ENCODE assay signal across 11 cellular contexts in genomic region chr11:74754507-74755255, GRCh38. TPM values are rescaled to one million over a fixed set of nuclear protein-coding genes. Genes with fewer than 3 reads are reported as not detected.
DNase-seq lines count a peak whose midpoint lies in the region; FAIRE-seq and TF ChIP-seq lines count a peak whose summit lies in the region.
"Had no signal": no experiment of that assay in that cellular context is flagged by ENCODE, and none has a peak within 500 bp of the region (broad histone marks: within the 10 kb centered on the region; RNA-seq: fewer than 3 reads in every experiment).

No MANE protein-coding gene starts in this region.

- DNase-seq in GM12892 (ENCODE audit: insufficient read length) (no peak), NCI-H1048 (lab: John Stamatoyannopoulos, UW) (peak; percentile 69), epithelial cell of esophagus (ENCODE audit: low read depth) (peak; percentile 91), retinal pigment epithelial cell (ENCODE audit: low read depth) (peak; percentile 94), WERI-Rb-1 (no peak), HUDEP-2 (lab: John Stamatoyannopoulos, UW; ENCODE audit: unreplicated experiment in 76 of 76) (no peak)
- no peak for DNase-seq in activated T-helper 1 cell treated with anti-CD3 and anti-CD28 coated beads, Interleukin-12 subunit alpha, Interleukin-12 subunit beta, Interleukin-2, Interleukin-4 antibody, amounts not matched to agents 30 ng/mL and 10 ng/mL and 1 ng/mL, durations not matched to agents 14 hours and 24 hours and 36 hours (ENCODE audit: low spot score)
- no peak for DNase-seq in central memory CD4-positive, alpha-beta T cell
- DNase-seq: NCI-H187 had no signal

- no peak overlapping the region for H3K27ac ChIP-seq in WERI-Rb-1
- H3K27ac ChIP-seq: esophagus muscularis mucosa, VCaP had no signal

- no peaks in the 10 kb centered on the region for H3K27me3 Mint-ChIP-seq in activated T-helper 1 cell treated with anti-CD3 and anti-CD28 coated beads, Interleukin-12 subunit alpha, Interleukin-12 subunit beta, Interleukin-2, Interleukin-4 antibody, amounts not matched to agents 30 ng/mL and 10 ng/mL and 1 ng/mL, durations not matched to agents 14 hours and 24 hours and 36 hours (ENCODE audit: insufficient read depth)

- H3K4me3 Mint-ChIP-seq in activated T-helper 1 cell treated with anti-CD3 and anti-CD28 coated beads, Interleukin-12 subunit alpha, Interleukin-12 subunit beta, Interleukin-2, Interleukin-4 antibody, amounts not matched to agents 30 ng/mL and 10 ng/mL and 1 ng/mL, durations not matched to agents 14 hours and 24 hours and 36 hours, result no peak overlapping the region

- no peak overlapping the region for H3K27ac Mint-ChIP-seq in activated T-helper 1 cell treated with anti-CD3 and anti-CD28 coated beads, Interleukin-12 subunit alpha, Interleukin-12 subunit beta, Interleukin-2, Interleukin-4 antibody, amounts not matched to agents 30 ng/mL and 10 ng/mL and 1 ng/mL, durations not matched to agents 14 hours and 24 hours and 36 hours

- no peak overlapping the region for H3K4me3 ChIP-seq in epithelial cell of esophagus (ENCODE audit: low read length)
- H3K4me3 ChIP-seq in retinal pigment epithelial cell (ENCODE audit: low read length), result peak overlapping the region; percentile 13
- no peak overlapping the region for H3K4me3 ChIP-seq in WERI-Rb-1 (ENCODE audit: low read depth, low read length)
- H3K4me3 ChIP-seq: esophagus muscularis mucosa had no signal

- TF ChIP-seq CTCF in epithelial cell of esophagus (IDR thresholded peaks at IDR 0.05; ENCODE audit: insufficient read depth, low read depth, low read length, missing control alignments) (no peak), retinal pigment epithelial cell (conservative IDR thresholded peaks at IDR 0.05; ENCODE audit: low read depth, low read length) (no peak), WERI-Rb-1 (IDR thresholded peaks at IDR 0.05; ENCODE audit: low read depth, low read length) (no peak)

- intact Hi-C loops in activated T-helper 1 cell treated with anti-CD3 and anti-CD28 coated beads, Interleukin-12 subunit alpha, Interleukin-12 subunit beta, Interleukin-2, Interleukin-4 antibody, amounts not matched to agents 30 ng/mL and 10 ng/mL and 1 ng/mL, durations not matched to agents 14 hours and 24 hours and 36 hours (cut with micrococcal nuclease), result no loop called here

- TF ChIP-seq POLR2A in GM12892 (IDR thresholded peaks at IDR 0.05; ENCODE audit: low read depth, low read length), result no peak; the same call in 1 of the 2 replicates

- peak; percentile 61 for FAIRE-seq in GM12892 (lab: Jason Lieb, UNC)

- peaks cover 2% of the 10 kb centered on the region; the same call in 1 of the 2 replicates for H3K36me3 ChIP-seq in WERI-Rb-1
- H3K36me3 ChIP-seq: esophagus muscularis mucosa had no signal

- H3K9me3 Mint-ChIP-seq in activated T-helper 1 cell treated with anti-CD3 and anti-CD28 coated beads, Interleukin-12 subunit alpha, Interleukin-12 subunit beta, Interleukin-2, Interleukin-4 antibody, amounts not matched to agents 30 ng/mL and 10 ng/mL and 1 ng/mL, durations not matched to agents 14 hours and 24 hours and 36 hours, result peaks cover 6% of the 10 kb centered on the region

- peaks cover 27% of the 10 kb centered on the region for H3K4me1 Mint-ChIP-seq in activated T-helper 1 cell treated with anti-CD3 and anti-CD28 coated beads, Interleukin-12 subunit alpha, Interleukin-12 subunit beta, Interleukin-2, Interleukin-4 antibody, amounts not matched to agents 30 ng/mL and 10 ng/mL and 1 ng/mL, durations not matched to agents 14 hours and 24 hours and 36 hours (ENCODE audit: low read depth)

- H3K9me3 ChIP-seq in WERI-Rb-1 (ENCODE audit: severe bottlenecking), result no peaks in the 10 kb centered on the region
- H3K9me3 ChIP-seq: esophagus muscularis mucosa had no signal

- no peaks in the 10 kb centered on the region for H3K27me3 ChIP-seq in WERI-Rb-1 (ENCODE audit: insufficient read depth, low read depth, severe bottlenecking)
- H3K27me3 ChIP-seq: esophagus muscularis mucosa had no signal

- H3K36me3 Mint-ChIP-seq in activated T-helper 1 cell treated with anti-CD3 and anti-CD28 coated beads, Interleukin-12 subunit alpha, Interleukin-12 subunit beta, Interleukin-2, Interleukin-4 antibody, amounts not matched to agents 30 ng/mL and 10 ng/mL and 1 ng/mL, durations not matched to agents 14 hours and 24 hours and 36 hours (ENCODE audit: low read depth), result peaks cover 9% of the 10 kb centered on the region

RNA-seq across cellular contexts. Expression of gene RNF169, which starts 6.0 kb away (rescaled TPM):
- 6.0 TPM for polyA plus RNA-seq in GM12892 (2012; ENCODE audit: missing spikeins)
- 14.8 and 15.3 TPM in 2 replicates for total RNA-seq in activated T-helper 1 cell treated with anti-CD3 and anti-CD28 coated beads, Interleukin-12 subunit alpha, Interleukin-12 subunit beta, Interleukin-2, Interleukin-4 antibody, amounts not matched to agents 30 ng/mL and 10 ng/mL and 1 ng/mL, durations not matched to agents 14 hours and 24 hours and 36 hours

RNA-seq across cellular contexts. Expression of gene CHRDL2, which starts 23.5 kb away (rescaled TPM):
- polyA plus RNA-seq in GM12892 (2012; ENCODE audit: missing spikeins), result not detected
- not detected in 2 replicates for total RNA-seq in activated T-helper 1 cell treated with anti-CD3 and anti-CD28 coated beads, Interleukin-12 subunit alpha, Interleukin-12 subunit beta, Interleukin-2, Interleukin-4 antibody, amounts not matched to agents 30 ng/mL and 10 ng/mL and 1 ng/mL, durations not matched to agents 14 hours and 24 hours and 36 hours

Comparison
In these comparisons a context has a peak if more than half of its experiments do, and no peak if none do; other contexts are left out.
1. DNase-seq: peak in NCI-H1048 (single experiment), epithelial cell of esophagus (single experiment) and retinal pigment epithelial cell (single experiment); none in GM12892 (single experiment), activated T-helper 1 cell treated with anti-CD3 and anti-CD28 coated beads, Interleukin-12 subunit alpha, Interleukin-12 subunit beta, Interleukin-2, Interleukin-4 antibody, amounts not matched to agents 30 ng/mL and 10 ng/mL and 1 ng/mL, durations not matched to agents 14 hours and 24 hours and 36 hours (single experiment), WERI-Rb-1 (single experiment), central memory CD4-positive, alpha-beta T cell (single experiment) and HUDEP-2 (0 of 76).